Comparison of ENCODE assay signal across 17 cellular contexts in genomic region chr11:120131941-120132644, GRCh38. TPM values are rescaled to one million over a fixed set of nuclear protein-coding genes. Genes with fewer than 3 reads are reported as not detected.
DNase-seq lines count a peak whose midpoint lies in the region; ATAC-seq and TF ChIP-seq lines count a peak whose summit lies in the region.
"Had no signal": no experiment of that assay in that cellular context is flagged by ENCODE, and none has a peak within 500 bp of the region (broad histone marks: within the 10 kb centered on the region; RNA-seq: fewer than 3 reads in every experiment).

No MANE protein-coding gene starts in this region.

- WGBS in aorta, 2 donors: 72 to 82% methylated on average over 12 of the region's 12 CpGs

- H3K4me3 ChIP-seq in colonic mucosa: no peak overlapping the region
- no peak overlapping the region for H3K4me3 ChIP-seq in aorta (ENCODE audit: low read length in 2 of 2)
- H3K4me3 ChIP-seq: upper lobe of left lung had no signal

- H3K4me3 Mint-ChIP-seq in natural killer cell treated with Interleukin-12 subunit alpha and Interleukin-12 subunit beta and Interleukin-15 and Interleukin-18, amount 100 ng/mL, for 72 hours: no peak overlapping the region
- no peak overlapping the region for H3K4me3 Mint-ChIP-seq in natural killer cell
- H3K4me3 Mint-ChIP-seq: activated T-cell treated with anti-CD3 and anti-CD28 coated beads, Interleukin-2, amount 50 U/mL, for 24 hours had no signal

- H3K9me3 Mint-ChIP-seq in natural killer cell treated with Interleukin-12 subunit alpha and Interleukin-12 subunit beta and Interleukin-15 and Interleukin-18, amount 100 ng/mL, for 72 hours: no peaks in the 10 kb centered on the region
- H3K9me3 Mint-ChIP-seq in natural killer cell: no peaks in the 10 kb centered on the region
- H3K9me3 Mint-ChIP-seq: activated T-cell treated with anti-CD3 and anti-CD28 coated beads, Interleukin-2, amount 50 U/mL, for 24 hours had no signal

- H3K4me1 ChIP-seq in colonic mucosa: no peaks in the 10 kb centered on the region
- H3K4me1 ChIP-seq in aorta (ENCODE audit: control insufficient read depth in 1 of 2, insufficient read depth in 2 of 2, low read length in 2 of 2): no peaks in the 10 kb centered on the region
- H3K4me1 ChIP-seq: upper lobe of left lung had no signal

- TF ChIP-seq CTCF in natural killer cell (IDR thresholded peaks at IDR 0.05): no peak
- TF ChIP-seq CTCF in colonic mucosa (IDR thresholded peaks at IDR 0.05): no peak

- H3K9ac ChIP-seq in colonic mucosa (ENCODE audit: low read depth in 2 of 2, low read length in 2 of 2): no peak overlapping the region

- ATAC-seq in natural killer cell treated with Interleukin-12 subunit alpha and Interleukin-12 subunit beta and Interleukin-15 and Interleukin-18, amount 100 ng/mL, for 72 hours: no peak
- ATAC-seq in natural killer cell: no peak
- ATAC-seq in aorta (ENCODE audit: low FRiP score): no peak
- no peak for ATAC-seq in HG03280 (IDR thresholded peaks at IDR 0.05; ENCODE audit: unreplicated experiment)
- ATAC-seq: activated CD4-positive, CD25-positive, alpha-beta regulatory T cell treated with anti-CD3 and anti-CD28 coated beads, Interleukin-2, amount 50 U/mL, for 24 hours had no signal

- H3K36me3 ChIP-seq in colonic mucosa (no peaks in the 10 kb centered on the region), aorta (ENCODE audit: control insufficient read depth in 1 of 2, insufficient read depth in 2 of 2, low read length in 1 of 2) (no peaks in the 10 kb centered on the region)
- H3K36me3 ChIP-seq: upper lobe of left lung had no signal

- H3K27ac Mint-ChIP-seq in natural killer cell treated with Interleukin-12 subunit alpha and Interleukin-12 subunit beta and Interleukin-15 and Interleukin-18, amount 100 ng/mL, for 72 hours: no peak overlapping the region
- H3K27ac Mint-ChIP-seq in natural killer cell: no peak overlapping the region
- H3K27ac Mint-ChIP-seq: activated T-cell treated with anti-CD3 and anti-CD28 coated beads, Interleukin-2, amount 50 U/mL, for 24 hours had no signal

- no peaks in the 10 kb centered on the region for H3K4me1 Mint-ChIP-seq in natural killer cell treated with Interleukin-12 subunit alpha and Interleukin-12 subunit beta and Interleukin-15 and Interleukin-18, amount 100 ng/mL, for 72 hours (ENCODE audit: low read depth in 2 of 2)
- H3K4me1 Mint-ChIP-seq in natural killer cell: no peaks in the 10 kb centered on the region

- peaks cover 4 to 17% of the 10 kb centered on the region in 2 donors for H3K27me3 Mint-ChIP-seq in natural killer cell treated with Interleukin-12 subunit alpha and Interleukin-12 subunit beta and Interleukin-15 and Interleukin-18, amount 100 ng/mL, for 72 hours
- H3K27me3 Mint-ChIP-seq in natural killer cell (ENCODE audit: low read depth in 2 of 2): peaks cover 0 to 6% of the 10 kb centered on the region in 2 donors
- H3K27me3 Mint-ChIP-seq: activated T-cell treated with anti-CD3 and anti-CD28 coated beads, Interleukin-2, amount 50 U/mL, for 24 hours had no signal

- no peaks in the 10 kb centered on the region for H3K27me3 ChIP-seq in colonic mucosa
- H3K27me3 ChIP-seq in aorta (ENCODE audit: control insufficient read depth in 1 of 2, insufficient read depth in 2 of 2, low read length in 1 of 2): no peaks in the 10 kb centered on the region
- H3K27me3 ChIP-seq: upper lobe of left lung had no signal

- H3K27ac ChIP-seq in colonic mucosa (no peak overlapping the region), aorta (ENCODE audit: low read depth in 1 of 2, low read length in 2 of 2) (no peak overlapping the region)
- H3K27ac ChIP-seq: upper lobe of left lung had no signal

- intact Hi-C loops in natural killer cell (cut with micrococcal nuclease) (no loop called here), colonic mucosa (cut with DNase I) (no loop called here), aorta (cut with DNase I) (no loop called here)

- H3K9me3 ChIP-seq in colonic mucosa (no peaks in the 10 kb centered on the region), aorta (ENCODE audit: control insufficient read depth, low read length) (no peaks in the 10 kb centered on the region)
- H3K9me3 ChIP-seq: upper lobe of left lung had no signal

- no peaks in the 10 kb centered on the region for H3K36me3 Mint-ChIP-seq in natural killer cell treated with Interleukin-12 subunit alpha and Interleukin-12 subunit beta and Interleukin-15 and Interleukin-18, amount 100 ng/mL, for 72 hours
- H3K36me3 Mint-ChIP-seq in natural killer cell: no peaks in the 10 kb centered on the region

- peak; percentile 13 for DNase-seq in natural killer cell treated with Interleukin-12 subunit alpha and Interleukin-12 subunit beta and Interleukin-15 and Interleukin-18, amount 100 ng/mL, for 72 hours (ENCODE audit: low spot score)
- no peak for DNase-seq in natural killer cell
- DNase-seq in colonic mucosa: peak; percentile 53
- peak; percentile 59 for DNase-seq in mesenteric fat pad (ENCODE audit: low spot score)
- peak; percentile 26 to 50 for DNase-seq in aorta
- DNase-seq in LoVo (ENCODE audit: low spot score): no peak
- DNase-seq in SHP77 treated with DMSO at 0.1 percent for 48 hours (lab: John Stamatoyannopoulos, UW): no peak
- DNase-seq: activated T-cell treated with anti-CD3 and anti-CD28 coated beads, Interleukin-2, amount 50 U/mL, for 24 hours; anterior cingulate cortex; DMS79 treated with DMSO at 0.1 percent for 48 hours; foreskin fibroblast; MM.1S; stimulated activated CD4-positive, alpha-beta T cell treated with anti-CD3 and anti-CD28 coated beads, Interleukin-4, amount 100 ng/mL, for 1 hour had no signal

RNA-seq across cellular contexts. Expression of gene TRIM29, which starts 5.8 kb away (rescaled TPM):
- not detected for total RNA-seq in natural killer cell treated with Interleukin-12 subunit alpha and Interleukin-12 subunit beta and Interleukin-15 and Interleukin-18, amount 100 ng/mL, for 72 hours
- total RNA-seq in natural killer cell (not detected), colonic mucosa (1 to 10 TPM; 3.4 to 4.0 TPM), mesenteric fat pad (1.3 TPM), aorta (1 to 10 TPM; 1.3 to 3.6 TPM)
- polyA plus RNA-seq in aorta: under 1 TPM; 0.13 to 0.38 TPM
- total RNA-seq: NCI-H460 had no signal

Comparison
In these comparisons a context has a peak if more than half of its experiments do, and no peak if none do; other contexts are left out.
1. DNase-seq: peak in natural killer cell treated with Interleukin-12 subunit alpha and Interleukin-12 subunit beta and Interleukin-15 and Interleukin-18, amount 100 ng/mL, for 72 hours (single experiment), colonic mucosa (single experiment), mesenteric fat pad (single experiment) and aorta (2 of 2); none in natural killer cell (single experiment), LoVo (single experiment) and SHP77 treated with DMSO at 0.1 percent for 48 hours (single experiment).